ENCODE assay signal across 8 cellular contexts in genomic region chr10:114876602-114877300, GRCh38. TPM values are rescaled to one million over a fixed set of nuclear protein-coding genes. Genes with fewer than 3 reads are reported as not detected.
DNase-seq lines count a peak whose midpoint lies in the region; ATAC-seq and TF ChIP-seq lines count a peak whose summit lies in the region.

No MANE protein-coding gene starts in this region.

- H4K20me1 ChIP-seq in SU-DHL-6 (ENCODE audit: low read depth, low read length), result no peaks in the 10 kb centered on the region

- H3K4me2 ChIP-seq in SU-DHL-6 (ENCODE audit: low read depth, low read length, poor library complexity, severe bottlenecking), result no peak overlapping the region

- no peaks in the 10 kb centered on the region for H3K36me3 Mint-ChIP-seq in stimulated activated effector memory CD8-positive, alpha-beta T cell treated with anti-CD3 and anti-CD28 coated beads, Interleukin-12 subunit alpha, Interleukin-12 subunit beta, amount 100 ng/mL, for 72 hours

- no peaks in the 10 kb centered on the region for H3K9me3 ChIP-seq in SU-DHL-6 (ENCODE audit: insufficient read depth, low read length)

- no peak overlapping the region for H3K27ac ChIP-seq in SU-DHL-6 (ENCODE audit: low read depth, low read length)

- peak; percentile 93 for ATAC-seq in left lobe of liver
- peak; percentile 81 for ATAC-seq in stimulated activated effector memory CD8-positive, alpha-beta T cell treated with anti-CD3 and anti-CD28 coated beads, Interleukin-12 subunit alpha, Interleukin-12 subunit beta, amount 100 ng/mL, for 72 hours

- no peaks in the 10 kb centered on the region for H3K9me3 Mint-ChIP-seq in stimulated activated effector memory CD8-positive, alpha-beta T cell treated with anti-CD3 and anti-CD28 coated beads, Interleukin-12 subunit alpha, Interleukin-12 subunit beta, amount 100 ng/mL, for 72 hours

- CTCF ChIA-PET in HEK293T (lab: Yijun Ruan, JAX), result interaction anchor here (0.6 to 2.3 kb wide), 9 partner anchors 14 to 253 kb away, joined by 3 to 18 read pairs (median 3); no protein-coding TSS in a partner anchor

- H3K27me3 ChIP-seq in SU-DHL-6 (ENCODE audit: low read length), result no peaks in the 10 kb centered on the region

- peak overlapping the region; percentile 1 for H3K27ac Mint-ChIP-seq in stimulated activated effector memory CD8-positive, alpha-beta T cell treated with anti-CD3 and anti-CD28 coated beads, Interleukin-12 subunit alpha, Interleukin-12 subunit beta, amount 100 ng/mL, for 72 hours

- peak; percentile 74 for DNase-seq in A172 (ENCODE audit: low spot score)
- peak; percentile 85 for DNase-seq in HEK293T (ENCODE audit: extremely low spot score)
- peak; percentile 78 for DNase-seq in M059J (ENCODE audit: low read depth)
- DNase-seq in cerebellum (ENCODE audit: low spot score), result peak; percentile 6
- peak; percentile 79 for DNase-seq in left lobe of liver (ENCODE audit: low spot score)
- peak; percentile 36 to 70 for DNase-seq in stimulated activated effector memory CD8-positive, alpha-beta T cell treated with anti-CD3 and anti-CD28 coated beads, Interleukin-12 subunit alpha, Interleukin-12 subunit beta, amount 100 ng/mL, for 72 hours (ENCODE audit: low spot score in 2 of 2)

- peaks cover 27% of the 10 kb centered on the region for H3K4me1 Mint-ChIP-seq in stimulated activated effector memory CD8-positive, alpha-beta T cell treated with anti-CD3 and anti-CD28 coated beads, Interleukin-12 subunit alpha, Interleukin-12 subunit beta, amount 100 ng/mL, for 72 hours

- H3K4me3 ChIP-seq in SU-DHL-6 (ENCODE audit: insufficient read depth, low read length, poor library complexity, severe bottlenecking), result no peak overlapping the region

- no peaks in the 10 kb centered on the region for H3K36me3 ChIP-seq in SU-DHL-6 (ENCODE audit: low read length)

- POLR2A ChIA-PET in HEK293T (lab: Yijun Ruan, JAX), result interaction anchor here (1.3 kb wide), 1 partner anchor 61 kb away, joined by 5 read pairs; the partner anchor contains the start of gene TRUB1

- H3K79me2 ChIP-seq in SU-DHL-6 (ENCODE audit: insufficient read depth, low read length), result no peaks in the 10 kb centered on the region

- H3K9me2 ChIP-seq in SU-DHL-6 (replicated peaks; ENCODE audit: insufficient read depth, low read length), result no peaks in the 10 kb centered on the region

- no peak overlapping the region for H3K9ac ChIP-seq in SU-DHL-6 (ENCODE audit: low read length)

- H3F3A ChIP-seq in SU-DHL-6 (ENCODE audit: insufficient read depth), result no peaks in the 10 kb centered on the region

- no peak overlapping the region for H2AFZ ChIP-seq in SU-DHL-6 (ENCODE audit: low read depth, low read length, severe bottlenecking)

- no peak overlapping the region for H3K4me3 Mint-ChIP-seq in stimulated activated effector memory CD8-positive, alpha-beta T cell treated with anti-CD3 and anti-CD28 coated beads, Interleukin-12 subunit alpha, Interleukin-12 subunit beta, amount 100 ng/mL, for 72 hours

- peak; percentile 85 for TF ChIP-seq CTCF in GM12873 (IDR thresholded peaks at IDR 0.05; ENCODE audit: insufficient read depth, low read depth, low read length, missing control alignments)
- peak; percentile 43 for TF ChIP-seq CTCF in SU-DHL-6 (IDR thresholded peaks at IDR 0.05; ENCODE audit: insufficient read depth, low read length, poor library complexity, severe bottlenecking)

TF ChIP-seq in HEK293T, 16 proteins besides CTCF, POLR2A, EP300 and RAD21:
- TF ChIP-seq SP1 (IDR thresholded peaks at IDR 0.05), result no peak
- TF ChIP-seq PKNOX1 (IDR thresholded peaks at IDR 0.05), result no peak
- TF ChIP-seq CTBP1 (IDR thresholded peaks at IDR 0.05; ENCODE audit: borderline replicate concordance), result no peak
- no peak for TF ChIP-seq NFRKB (IDR thresholded peaks at IDR 0.05)
- no peak for TF ChIP-seq ARNT (IDR thresholded peaks at IDR 0.05)
- no peak for TF ChIP-seq SUZ12 (IDR thresholded peaks at IDR 0.05)
- TF ChIP-seq L3MBTL2 (conservative IDR thresholded peaks at IDR 0.05), result no peak
- no peak for TF ChIP-seq FOXK2 (IDR thresholded peaks at IDR 0.05)
- no peak for TF ChIP-seq HDGF (IDR thresholded peaks at IDR 0.05; ENCODE audit: borderline replicate concordance)
- TF ChIP-seq FOXA1 (IDR thresholded peaks at IDR 0.05), result no peak
- TF ChIP-seq ELF4 (IDR thresholded peaks at IDR 0.05), result no peak
- TF ChIP-seq LEF1 (IDR thresholded peaks at IDR 0.05; ENCODE audit: borderline replicate concordance), result no peak
- no peak for TF ChIP-seq BHLHE40 (IDR thresholded peaks at IDR 0.05; ENCODE audit: borderline replicate concordance)

RNA-seq across cellular contexts. Expression of gene FHIP2A, which starts 55.2 kb away (rescaled TPM):
- 20.7 and 23.9 TPM in 2 replicates for total RNA-seq in A172 (2014; rRNA removed; shearing (Covaris generic))
- 14.5 and 18.3 TPM in 2 replicates for total RNA-seq in M059J (2014; rRNA removed; shearing (Covaris generic))
- total RNA-seq in cerebellum, result 33.9 TPM
- total RNA-seq in left lobe of liver, result 23.4 TPM

Comparison
In these comparisons a context has a peak if more than half of its experiments do, and no peak if none do; other contexts are left out.
1. DNase-seq: peak in every context shown above with its lines; median percentile 85 in HEK293T; 79 in left lobe of liver; 78 in M059J; 74 in A172; 53 in stimulated activated effector memory CD8-positive, alpha-beta T cell treated with anti-CD3 and anti-CD28 coated beads, Interleukin-12 subunit alpha, Interleukin-12 subunit beta, amount 100 ng/mL, for 72 hours; 6 in cerebellum.